25 cellular contexts compared by ENCODE assay signal in the genomic region with DNA sequence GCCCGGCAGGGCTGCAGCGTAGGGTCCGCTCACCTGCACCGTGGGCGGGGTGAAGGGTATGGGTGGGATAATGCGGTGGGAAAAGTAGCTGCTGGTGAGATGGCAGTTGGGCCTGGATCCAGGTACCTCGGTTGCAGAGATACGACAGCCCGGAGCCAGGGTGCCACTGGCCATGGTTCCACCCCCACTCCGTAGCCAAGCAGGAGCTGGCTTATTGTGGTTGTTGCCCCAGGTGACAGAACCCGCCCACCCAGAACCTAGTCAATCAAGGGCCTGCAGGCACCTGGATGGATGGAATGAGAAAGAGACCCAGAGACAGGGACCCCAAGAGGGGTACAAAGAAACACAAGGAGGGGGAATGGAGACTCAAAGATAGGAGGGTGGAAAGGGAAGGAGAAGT. TPM values are rescaled to one million over a fixed set of nuclear protein-coding genes. Genes with fewer than 3 reads are reported as not detected.
DNase-seq lines count a peak whose midpoint lies in the region; ATAC-seq, FAIRE-seq and TF ChIP-seq lines count a peak whose summit lies in the region.
"Had no signal": no experiment of that assay in that cellular context is flagged by ENCODE, and none has a peak within 500 bp of the region (broad histone marks: within the 10 kb centered on the region; RNA-seq: fewer than 3 reads in every experiment).

No MANE protein-coding gene starts in this region.

- no peak overlapping the region for H2BK20ac ChIP-seq in H9 (ENCODE audit: low read depth, low read length, poor library complexity, severe bottlenecking)

- peak overlapping the region in 1 of 2 experiments; percentile 68; a peak in 2 of 5 replicates for H3K4me3 Mint-ChIP-seq in H9
- peak overlapping the region; percentile 54 for H3K4me3 Mint-ChIP-seq in neural crest cell

- H4K20me1 ChIP-seq in H9 (ENCODE audit: control insufficient read depth, insufficient read depth, insufficient read length) (no peaks in the 10 kb centered on the region), GM12878 (ENCODE audit: control insufficient read depth, insufficient read depth) (no peaks in the 10 kb centered on the region)

- no peak overlapping the region for H2BK12ac ChIP-seq in H9 (ENCODE audit: insufficient read length, low read depth, low read length)

- SMC1A ChIA-PET in GM12878 (lab: Charles Lee; ENCODE audit: uncharacterized antibody, unreplicated experiment) = no interaction called here

- H3K27ac Mint-ChIP-seq in H9 (no peak overlapping the region), neural crest cell (ENCODE audit: unreplicated experiment) (no peak overlapping the region)
- H3K27ac Mint-ChIP-seq: activated T-cell treated with anti-CD3 and anti-CD28 coated beads, Interleukin-2, amount 50 U/mL, for 72 hours had no signal

- in situ Hi-C loops in GM12878 (cut with MboI) = no loop called here

- H3K18ac ChIP-seq in H9 (ENCODE audit: insufficient read length, low read depth, low read length) = peak overlapping the region; percentile 15

- no peak for FAIRE-seq in GM12878 (lab: Jason Lieb, UNC)
- FAIRE-seq: A204.1 had no signal

- H3K4me1 ChIP-seq in H9 (ENCODE audit: insufficient read depth, low read length) (peaks cover 4% of the 10 kb centered on the region; the same call in 1 of the 2 replicates), GM12878 (ENCODE audit: control insufficient read depth, insufficient read depth, low read length) (peaks cover 15% of the 10 kb centered on the region)

- peaks cover 8% of the 10 kb centered on the region for H3K23me2 ChIP-seq in H9 (ENCODE audit: insufficient read length, low read depth, low read length, poor library complexity, severe bottlenecking)

- no peak for TF ChIP-seq POLR2A in GM12878 (IDR thresholded peaks at IDR 0.05; ENCODE audit: low read depth, low read length)

- no peak overlapping the region for H4K8ac ChIP-seq in H9 (replicated peaks; ENCODE audit: insufficient read length, low read depth, low read length)

- TF ChIP-seq EP300 in GM12878 (IDR thresholded peaks at IDR 0.05; ENCODE audit: borderline replicate concordance in 1 of 2, control insufficient read depth in 1 of 2, low read depth in 2 of 2, low read length in 2 of 2) = no peak

- ATAC-seq in GM12878 (no peak), HG02840 (IDR thresholded peaks at IDR 0.05; ENCODE audit: low FRiP score, unreplicated experiment) (no peak)

- H3K36me3 ChIP-seq in GM12878 (ENCODE audit: control insufficient read depth in 2 of 2, insufficient read depth in 2 of 2, low read length in 1 of 2) = peaks cover 0 to 2% of the 10 kb centered on the region in 2 experiments; a peak in 2 of 4 replicates

- no peak overlapping the region for H3K4me3 ChIP-seq in GM12878
- H3K4me3 ChIP-seq: lung had no signal

- no peak overlapping the region for H3K56ac ChIP-seq in H9 (ENCODE audit: insufficient read length, low read depth, low read length)

- no peak overlapping the region for H3K9ac ChIP-seq in H9 (ENCODE audit: extremely low read depth, insufficient read length, low read length)
- H3K9ac ChIP-seq in GM12878 (ENCODE audit: control insufficient read depth, insufficient read depth, low read length) = no peak overlapping the region
- H3K9ac ChIP-seq: SK-N-SH had no signal

- CTCF ChIA-PET in GM12878 (lab: Yijun Ruan, JAX) = interaction anchor here (1.8 to 3.1 kb wide), 2 partner anchors 22 to 78 kb away, joined by 5 to 14 read pairs; no protein-coding TSS in a partner anchor

- H3K14ac ChIP-seq in H9 (ENCODE audit: insufficient read depth, low read length) = no peak overlapping the region

- H2BK5ac ChIP-seq in H9 (ENCODE audit: insufficient read length, low read length) = no peak overlapping the region

- H3K79me1 ChIP-seq in H9 (ENCODE audit: insufficient read depth, low read depth, low read length, poor library complexity, severe bottlenecking) = no peaks in the 10 kb centered on the region

- WGBS in H9 (ENCODE audit: extremely low coverage, insufficient read length, low lambda C conversion rate) = no CpG with 5 or more reads among the region's 11 CpGs
- WGBS in GM12878 (ENCODE audit: insufficient coverage, insufficient replicate concordance, low lambda C conversion rate, missing lambda C conversion rate) = 78% methylated on average over 11 of the region's 11 CpGs

- no peak overlapping the region for H2BK15ac ChIP-seq in H9 (ENCODE audit: low read depth, low read length)

- H3K27me3 Mint-ChIP-seq in H9 (ENCODE audit: low read depth) = peaks cover 44% of the 10 kb centered on the region
- peaks cover 60% of the 10 kb centered on the region for H3K27me3 Mint-ChIP-seq in neural crest cell (ENCODE audit: low read depth)

- H3K27ac ChIP-seq in H9 (ENCODE audit: insufficient read length, low read depth, low read length) (no peak overlapping the region), GM12878 (ENCODE audit: control insufficient read depth, insufficient read depth) (no peak overlapping the region)
- H3K27ac ChIP-seq: cardiac muscle cell, Peyer's patch, right lobe of liver had no signal

- H3K9me3 ChIP-seq in H9 (ENCODE audit: control insufficient read depth, low read depth, low read length) = no peaks in the 10 kb centered on the region
- H3K9me3 ChIP-seq in GM12878 (replicated peaks; ENCODE audit: control insufficient read depth, insufficient read depth, low read length) = no peaks in the 10 kb centered on the region
- H3K9me3 ChIP-seq: Peyer's patch, right lobe of liver, SK-N-SH had no signal

- RAD21 ChIA-PET in GM12878 (lab: Charles Lee; ENCODE audit: unreplicated experiment) = no interaction called here

- POLR2A ChIA-PET in GM12878 (lab: Charles Lee) = interaction anchor here (0.5 kb wide), 2 partner anchors 140 to 891 kb away, joined by 4 to 5 read pairs; no protein-coding TSS in a partner anchor

- H3K79me2 ChIP-seq in H9 (ENCODE audit: insufficient read depth, low read length) = no peaks in the 10 kb centered on the region
- no peaks in the 10 kb centered on the region for H3K79me2 ChIP-seq in GM12878 (ENCODE audit: control insufficient read depth, insufficient read depth, low read length)

- H3K9me3 Mint-ChIP-seq in H9 (peaks cover 0 to 1% of the 10 kb centered on the region in 2 experiments; a peak in 2 of 5 replicates), neural crest cell (no peaks in the 10 kb centered on the region)
- H3K9me3 Mint-ChIP-seq: activated naive CD8-positive, alpha-beta T cell treated with anti-CD3 and anti-CD28 coated beads, Interleukin-2, amount 10 ng/mL, durations not matched to agents 7 days and 5 days; activated T-cell treated with anti-CD3 and anti-CD28 coated beads, Interleukin-2, amount 50 U/mL, for 72 hours; CD4-positive, alpha-beta memory T cell had no signal

- DNase-seq in NCI-H146 (lab: John Stamatoyannopoulos, UW) = peak; percentile 36
- DNase-seq in NCI-H146 treated with DMSO at 0.1 percent for 48 hours (lab: John Stamatoyannopoulos, UW; ENCODE audit: unreplicated experiment) = no peak
- peak; percentile 77 for DNase-seq in H9
- DNase-seq in GM12878 (ENCODE audit: low read depth, low spot score) = no peak
- no peak for DNase-seq in neural crest cell (ENCODE audit: low read depth, low spot score)
- DNase-seq in NCI-H510A (lab: John Stamatoyannopoulos, UW) = no peak
- DNase-seq in AG08395 (ENCODE audit: low spot score) = no peak
- DNase-seq: activated CD4-positive, alpha-beta T cell treated with anti-CD3 and anti-CD28 coated beads, Interleukin-2, amount 50 U/mL, for 48 hours; activated naive CD8-positive, alpha-beta T cell treated with anti-CD3 and anti-CD28 coated beads, Interleukin-2, amount 10 ng/mL, durations not matched to agents 7 days and 5 days; activated T-cell treated with anti-CD3 and anti-CD28 coated beads, Interleukin-2, amount 50 U/mL, for 72 hours; effector CD8-positive, alpha-beta T cell; GDM1; IMR-90; NCI-H1048; NCI-H226; Peyer's patch; right lobe of liver; stimulated activated CD4-positive, alpha-beta T cell treated with anti-CD3 and anti-CD28 coated beads, Interleukin-2, amount 100 ng/mL, for 24 hours had no signal

- no peak overlapping the region for H4K91ac ChIP-seq in H9 (ENCODE audit: insufficient read length, low read depth, low read length)

- no peak for TF ChIP-seq RAD21 in GM12878 (IDR thresholded peaks at IDR 0.05; ENCODE audit: insufficient read depth, low read depth, low read length)

- H3K4ac ChIP-seq in H9 (ENCODE audit: low read depth, low read length) = no peak overlapping the region

- intact Hi-C loops in GM12878 (cut with micrococcal nuclease; ENCODE audit: unreplicated experiment) = no loop called here

- no TSS peak for BruUV-seq in GM12878 (replicated peaks; lab: Mats Ljungman, UMichigan)

- no peak overlapping the region for H2AFZ ChIP-seq in H9 (ENCODE audit: low read length)
- H2AFZ ChIP-seq in GM12878 (ENCODE audit: control insufficient read depth, low read depth, low read length) = no peak overlapping the region

- H4K5ac ChIP-seq in H9 (ENCODE audit: insufficient read length, low read depth, low read length) = no peak overlapping the region

- H3K23ac ChIP-seq in H9 (ENCODE audit: insufficient read length, low read depth, low read length) = no peak overlapping the region

- H3K27me3 ChIP-seq in H9 (ENCODE audit: insufficient read depth, low read length) (no peaks in the 10 kb centered on the region; the same call in 1 of the 2 replicates), GM12878 (replicated peaks in 1 of 2; ENCODE audit: control insufficient read depth in 2 of 2, insufficient read depth in 2 of 2, low read length in 1 of 2) (no peaks in the 10 kb centered on the region)
- H3K27me3 ChIP-seq: cardiac muscle cell, right lobe of liver had no signal

- H3K36me3 Mint-ChIP-seq in H9 (ENCODE audit: insufficient read depth in 1 of 3, low read depth in 3 of 3) (peaks cover 6 to 12% (median 12%) of the 10 kb centered on the region in 3 experiments; a peak in 6 of 7 replicates), neural crest cell (ENCODE audit: low read depth) (peaks cover 5% of the 10 kb centered on the region)
- H3K36me3 Mint-ChIP-seq: activated naive CD8-positive, alpha-beta T cell treated with anti-CD3 and anti-CD28 coated beads, Interleukin-2, amount 10 ng/mL, durations not matched to agents 7 days and 5 days had no signal

- H2BK120ac ChIP-seq in H9 (ENCODE audit: low read depth, low read length, poor library complexity, severe bottlenecking) = no peak overlapping the region

- TF ChIP-seq CTCF in H9 (conservative IDR thresholded peaks at IDR 0.05) (no peak), GM12878 (IDR thresholded peaks at IDR 0.05 in 2 of 3, conservative IDR thresholded peaks at IDR 0.05 in 1 of 3; ENCODE audit: control insufficient read depth in 2 of 3, extremely low read depth in 1 of 3, insufficient read depth in 1 of 3, low read depth in 3 of 3, low read length in 3 of 3) (no peak), neural crest cell (conservative IDR thresholded peaks at IDR 0.05) (no peak)

- H3K4me2 ChIP-seq in H9 (ENCODE audit: insufficient read depth, insufficient read length, low read length) = peak overlapping the region; percentile 9
- no peak overlapping the region for H3K4me2 ChIP-seq in GM12878 (ENCODE audit: control insufficient read depth, insufficient read depth)

- no peak overlapping the region for H3T11ph ChIP-seq in H9 (ENCODE audit: low read length)

- H2AK5ac ChIP-seq in H9 (ENCODE audit: insufficient read length, low read length) = no peak overlapping the region

- H3K4me1 Mint-ChIP-seq in H9 = peaks cover 15 to 36% of the 10 kb centered on the region in 2 experiments
- peaks cover 11% of the 10 kb centered on the region for H3K4me1 Mint-ChIP-seq in neural crest cell

RNA-seq across cellular contexts. Expression of a gene that starts 3.5 kb away (rescaled TPM):
- not detected in 2 replicates for total RNA-seq in H9 (2021)
- total RNA-seq in GM12878 (2013; cell fraction: nucleolus; rRNA removed) = not detected in 2 replicates
- total RNA-seq in GM12878 (2014; rRNA removed) = 0.34 TPM in 1 of 2 replicates, not detected in the other
- not detected in 2 replicates for total RNA-seq in GM12878 (2014; rRNA removed; fragmentation: Illumina TruSeq; extraction: Trizol)
- 0.46 TPM in 1 of 2 replicates, not detected in the other for total RNA-seq in GM12878 (2021)
- polyA plus RNA-seq in GM12878 (2011; ENCODE audit: low read depth) = 1.7 TPM
- polyA plus RNA-seq in GM12878 (2011; rRNA removed) = not detected in 2 replicates
- not detected in 2 replicates for polyA plus RNA-seq in GM12878 (2011; cell fraction: cytosol; rRNA removed)
- polyA plus RNA-seq in GM12878 (2011; cell fraction: nucleus; rRNA removed) = 0.97 and 1.1 TPM in 2 replicates
- 0.54 and 0.60 TPM in 2 replicates for polyA plus RNA-seq in GM12878 (2012)
- polyA plus RNA-seq in GM12878 (2014; fragmentation: Illumina TruSeq; extraction: Trizol) = not detected in 2 replicates
- under 1 TPM in 1 of 2 experiments, not detected in 1; 0.20 TPM for polyA plus RNA-seq in GM12878 (2014; fragmentation: Nextera tagmentation; extraction: Ambion mirVana)
- 0.28 TPM in 1 of 2 replicates, not detected in the other for polyA plus RNA-seq in GM12878 (2014; rRNA removed)
- polyA plus RNA-seq in GM12878 (2016; fragmentation: Nextera tagmentation; extraction: Ambion mirVana) = under 1 TPM; 0.60 to 0.72 TPM
- not detected in 2 replicates for polyA minus RNA-seq in GM12878 (2011; rRNA and poly(A)+ RNA removed)
- not detected in 2 replicates for polyA minus RNA-seq in GM12878 (2011; cell fraction: cytosol; rRNA and poly(A)+ RNA removed)
- not detected in 2 replicates for polyA minus RNA-seq in GM12878 (2011; cell fraction: nucleus; rRNA and poly(A)+ RNA removed)
- total RNA-seq in neural crest cell = not detected in 2 replicates
- total RNA-seq: activated naive CD8-positive, alpha-beta T cell treated with anti-CD3 and anti-CD28 coated beads, Interleukin-2, amount 10 ng/mL, durations not matched to agents 7 days and 5 days; activated T-cell treated with anti-CD3 and anti-CD28 coated beads, Interleukin-2, amount 50 U/mL, for 72 hours; CD4-positive, alpha-beta memory T cell; IMR-90; right lobe of liver had no signal
- polyA plus RNA-seq: cardiac muscle cell, IMR-90 had no signal

RNA-seq across cellular contexts. Expression of a gene that starts 3.8 kb away (rescaled TPM):
- total RNA-seq in H9 (2021) (0.46 TPM in 1 of 2 replicates, not detected in the other), GM12878 (2014; rRNA removed) (not detected in 2 replicates), GM12878 (2014; rRNA removed; fragmentation: Illumina TruSeq; extraction: Trizol) (not detected in 2 replicates), GM12878 (2021) (not detected in 2 replicates), neural crest cell (not detected in 2 replicates)
- not detected in 2 replicates for total RNA-seq in GM12878 (2013; cell fraction: nucleolus; rRNA removed)
- polyA plus RNA-seq in GM12878 (2011; ENCODE audit: low read depth) = not detected
- polyA plus RNA-seq in GM12878 (2011; rRNA removed) (not detected in 2 replicates), GM12878 (2014; fragmentation: Illumina TruSeq; extraction: Trizol) (not detected in 2 replicates), GM12878 (2014; fragmentation: Nextera tagmentation; extraction: Ambion mirVana) (not detected), GM12878 (2014; rRNA removed) (not detected in 2 replicates), GM12878 (2016; fragmentation: Nextera tagmentation; extraction: Ambion mirVana) (not detected)
- polyA plus RNA-seq in GM12878 (2011; cell fraction: cytosol; rRNA removed) = not detected in 2 replicates
- not detected in 2 replicates for polyA plus RNA-seq in GM12878 (2011; cell fraction: nucleus; rRNA removed)
- polyA plus RNA-seq in GM12878 (2012) = not detected in 2 replicates
- not detected in 2 replicates for polyA minus RNA-seq in GM12878 (2011; rRNA and poly(A)+ RNA removed)
- polyA minus RNA-seq in GM12878 (2011; cell fraction: cytosol; rRNA and poly(A)+ RNA removed) = not detected in 2 replicates
- polyA minus RNA-seq in GM12878 (2011; cell fraction: nucleus; rRNA and poly(A)+ RNA removed) = not detected in 2 replicates
- total RNA-seq: activated naive CD8-positive, alpha-beta T cell treated with anti-CD3 and anti-CD28 coated beads, Interleukin-2, amount 10 ng/mL, durations not matched to agents 7 days and 5 days; activated T-cell treated with anti-CD3 and anti-CD28 coated beads, Interleukin-2, amount 50 U/mL, for 72 hours; cardiac muscle cell; CD4-positive, alpha-beta memory T cell; IMR-90; lung; Peyer's patch; right lobe of liver had no signal
- polyA plus RNA-seq: cardiac muscle cell; CD4-positive, alpha-beta memory T cell; IMR-90; lung had no signal

RNA-seq across cellular contexts. Expression of a gene that starts 11.3 kb away (rescaled TPM):
- total RNA-seq in H9 (2021) (0.55 and 0.77 TPM in 2 replicates), GM12878 (2014; rRNA removed) (0.22 TPM in 1 of 2 replicates, not detected in the other), GM12878 (2014; rRNA removed; fragmentation: Illumina TruSeq; extraction: Trizol) (not detected in 2 replicates), GM12878 (2021) (not detected in 2 replicates), neural crest cell (not detected in 2 replicates)
- not detected in 2 replicates for total RNA-seq in GM12878 (2013; cell fraction: nucleolus; rRNA removed)
- polyA plus RNA-seq in GM12878 (2011; ENCODE audit: low read depth) = not detected
- polyA plus RNA-seq in GM12878 (2011; rRNA removed) (not detected in 2 replicates), GM12878 (2014; fragmentation: Illumina TruSeq; extraction: Trizol) (not detected in 2 replicates), GM12878 (2014; fragmentation: Nextera tagmentation; extraction: Ambion mirVana) (not detected), GM12878 (2014; rRNA removed) (0.11 and 0.20 TPM in 2 replicates), GM12878 (2016; fragmentation: Nextera tagmentation; extraction: Ambion mirVana) (under 1 TPM in 1 of 2 experiments, not detected in 1; 0.37 TPM)
- not detected in 2 replicates for polyA plus RNA-seq in GM12878 (2011; cell fraction: cytosol; rRNA removed)
- not detected in 2 replicates for polyA plus RNA-seq in GM12878 (2011; cell fraction: nucleus; rRNA removed)
- 0.34 TPM in 1 of 2 replicates, not detected in the other for polyA plus RNA-seq in GM12878 (2012)
- not detected in 2 replicates for polyA minus RNA-seq in GM12878 (2011; rRNA and poly(A)+ RNA removed)
- not detected in 2 replicates for polyA minus RNA-seq in GM12878 (2011; cell fraction: cytosol; rRNA and poly(A)+ RNA removed)
- polyA minus RNA-seq in GM12878 (2011; cell fraction: nucleus; rRNA and poly(A)+ RNA removed) = not detected in 2 replicates
- total RNA-seq: activated naive CD8-positive, alpha-beta T cell treated with anti-CD3 and anti-CD28 coated beads, Interleukin-2, amount 10 ng/mL, durations not matched to agents 7 days and 5 days; cardiac muscle cell; CD4-positive, alpha-beta memory T cell; IMR-90; Peyer's patch; right lobe of liver had no signal
- polyA plus RNA-seq: cardiac muscle cell; CD4-positive, alpha-beta memory T cell; IMR-90; lung had no signal

RNA-seq across cellular contexts. Expression of a gene that starts 16.4 kb away (rescaled TPM):
- total RNA-seq in H9 (2021) (not detected in 2 replicates), GM12878 (2014; rRNA removed) (not detected in 2 replicates), GM12878 (2014; rRNA removed; fragmentation: Illumina TruSeq; extraction: Trizol) (not detected in 2 replicates), GM12878 (2021) (not detected in 2 replicates), neural crest cell (not detected in 2 replicates)
- not detected in 2 replicates for total RNA-seq in GM12878 (2013; cell fraction: nucleolus; rRNA removed)
- not detected for polyA plus RNA-seq in GM12878 (2011; ENCODE audit: low read depth)
- polyA plus RNA-seq in GM12878 (2011; rRNA removed) (not detected in 2 replicates), GM12878 (2014; fragmentation: Illumina TruSeq; extraction: Trizol) (not detected in 2 replicates), GM12878 (2014; fragmentation: Nextera tagmentation; extraction: Ambion mirVana) (not detected), GM12878 (2014; rRNA removed) (not detected in 2 replicates), GM12878 (2016; fragmentation: Nextera tagmentation; extraction: Ambion mirVana) (not detected)
- not detected in 2 replicates for polyA plus RNA-seq in GM12878 (2011; cell fraction: cytosol; rRNA removed)
- polyA plus RNA-seq in GM12878 (2011; cell fraction: nucleus; rRNA removed) = not detected in 2 replicates
- not detected in 2 replicates for polyA plus RNA-seq in GM12878 (2012)
- not detected in 2 replicates for polyA minus RNA-seq in GM12878 (2011; rRNA and poly(A)+ RNA removed)
- not detected in 2 replicates for polyA minus RNA-seq in GM12878 (2011; cell fraction: cytosol; rRNA and poly(A)+ RNA removed)
- not detected in 2 replicates for polyA minus RNA-seq in GM12878 (2011; cell fraction: nucleus; rRNA and poly(A)+ RNA removed)
- total RNA-seq: activated naive CD8-positive, alpha-beta T cell treated with anti-CD3 and anti-CD28 coated beads, Interleukin-2, amount 10 ng/mL, durations not matched to agents 7 days and 5 days; activated T-cell treated with anti-CD3 and anti-CD28 coated beads, Interleukin-2, amount 50 U/mL, for 72 hours; cardiac muscle cell; CD4-positive, alpha-beta memory T cell; IMR-90; lung; Peyer's patch; right lobe of liver had no signal
- polyA plus RNA-seq: cardiac muscle cell; CD4-positive, alpha-beta memory T cell; IMR-90; lung; SK-N-SH; thymus had no signal

RNA-seq across cellular contexts. Expression of a gene that starts 23.3 kb away (rescaled TPM):
- total RNA-seq in H9 (2021) = not detected in 2 replicates
- not detected in 2 replicates for total RNA-seq in GM12878 (2013; cell fraction: nucleolus; rRNA removed)
- not detected in 2 replicates for total RNA-seq in GM12878 (2014; rRNA removed)
- total RNA-seq in GM12878 (2014; rRNA removed; fragmentation: Illumina TruSeq; extraction: Trizol) = not detected in 2 replicates
- total RNA-seq in GM12878 (2021) = not detected in 2 replicates
- not detected for polyA plus RNA-seq in GM12878 (2011; ENCODE audit: low read depth)
- polyA plus RNA-seq in GM12878 (2011; rRNA removed) = not detected in 2 replicates
- polyA plus RNA-seq in GM12878 (2011; cell fraction: cytosol; rRNA removed) = not detected in 2 replicates
- not detected in 2 replicates for polyA plus RNA-seq in GM12878 (2011; cell fraction: nucleus; rRNA removed)
- not detected in 2 replicates for polyA plus RNA-seq in GM12878 (2012)
- not detected in 2 replicates for polyA plus RNA-seq in GM12878 (2014; fragmentation: Illumina TruSeq; extraction: Trizol)
- polyA plus RNA-seq in GM12878 (2014; fragmentation: Nextera tagmentation; extraction: Ambion mirVana) = not detected
- polyA plus RNA-seq in GM12878 (2014; rRNA removed) = not detected in 2 replicates
- not detected for polyA plus RNA-seq in GM12878 (2016; fragmentation: Nextera tagmentation; extraction: Ambion mirVana)
- polyA minus RNA-seq in GM12878 (2011; rRNA and poly(A)+ RNA removed) = not detected in 2 replicates
- not detected in 2 replicates for polyA minus RNA-seq in GM12878 (2011; cell fraction: cytosol; rRNA and poly(A)+ RNA removed)
- polyA minus RNA-seq in GM12878 (2011; cell fraction: nucleus; rRNA and poly(A)+ RNA removed) = not detected in 2 replicates
- not detected in 2 replicates for total RNA-seq in neural crest cell
- total RNA-seq: activated naive CD8-positive, alpha-beta T cell treated with anti-CD3 and anti-CD28 coated beads, Interleukin-2, amount 10 ng/mL, durations not matched to agents 7 days and 5 days; activated T-cell treated with anti-CD3 and anti-CD28 coated beads, Interleukin-2, amount 50 U/mL, for 72 hours; cardiac muscle cell; CD4-positive, alpha-beta memory T cell; IMR-90; lung; Peyer's patch; right lobe of liver had no signal
- polyA plus RNA-seq: cardiac muscle cell; CD4-positive, alpha-beta memory T cell; IMR-90; lung had no signal

Comparison
In these comparisons a context has a peak if more than half of its experiments do, and no peak if none do; other contexts are left out.
1. DNase-seq: peak in NCI-H146 (single experiment) and H9 (single experiment); none in NCI-H146 treated with DMSO at 0.1 percent for 48 hours (single experiment), GM12878 (single experiment), neural crest cell (single experiment), NCI-H510A (single experiment) and AG08395 (single experiment).